ENCODE assay signal across 7 cellular contexts in genomic region chr22:27405672-27406388, GRCh38.
DNase-seq lines count a peak whose midpoint lies in the region; ATAC-seq, FAIRE-seq and TF ChIP-seq lines count a peak whose summit lies in the region.

No MANE protein-coding gene starts in this region.

- H3K4me1 Mint-ChIP-seq in activated CD8-positive, alpha-beta T cell treated with anti-CD3 and anti-CD28 coated beads, Interleukin-2, amount 10 ng/mL, durations not matched to agents 7 days and 5 days (ENCODE audit: low read depth) = peaks cover 7% of the 10 kb centered on the region

- peak; percentile 68 for TF ChIP-seq CTCF in GM06990 (IDR thresholded peaks at IDR 0.05; ENCODE audit: insufficient read depth, low read length, poor library complexity, severe bottlenecking)
- peak; percentile 64 to 81 (median 74) for TF ChIP-seq CTCF in heart left ventricle (IDR thresholded peaks at IDR 0.05)

- H3K27me3 Mint-ChIP-seq in activated CD8-positive, alpha-beta T cell treated with anti-CD3 and anti-CD28 coated beads, Interleukin-2, amount 10 ng/mL, durations not matched to agents 7 days and 5 days (ENCODE audit: low read depth) = no peaks in the 10 kb centered on the region

- H3K36me3 ChIP-seq in GM06990 (ENCODE audit: control insufficient read depth, insufficient read depth, low read length) = no peaks in the 10 kb centered on the region
- H3K36me3 ChIP-seq in heart left ventricle = no peaks in the 10 kb centered on the region
- no peaks in the 10 kb centered on the region for H3K36me3 ChIP-seq in small intestine (ENCODE audit: control insufficient read depth in 2 of 2, insufficient read depth in 2 of 2, low read length in 2 of 2)

- peaks cover 0 to 8% (median 0%) of the 10 kb centered on the region in 12 donors for H3K9me3 ChIP-seq in heart left ventricle
- no peaks in the 10 kb centered on the region for H3K9me3 ChIP-seq in small intestine (ENCODE audit: control insufficient read depth, low read depth)

- WGBS in heart left ventricle, 4 donors = 57 to 69% (median 62%) methylated on average over 8 to 10 of the region's 10 CpGs
- WGBS in small intestine, 3 donors = 52 to 62% (median 57%) methylated on average over 10 of the region's 10 CpGs

- CTCF ChIA-PET in activated CD8-positive, alpha-beta T cell treated with anti-CD3 and anti-CD28 coated beads, Interleukin-2, amount 10 ng/mL, durations not matched to agents 7 days and 5 days (lab: Charles Lee) = no interaction called here

- H3K36me3 Mint-ChIP-seq in activated CD8-positive, alpha-beta T cell treated with anti-CD3 and anti-CD28 coated beads, Interleukin-2, amount 10 ng/mL, durations not matched to agents 7 days and 5 days (ENCODE audit: low read depth) = no peaks in the 10 kb centered on the region

- no peak overlapping the region for H3K4me3 Mint-ChIP-seq in activated CD8-positive, alpha-beta T cell treated with anti-CD3 and anti-CD28 coated beads, Interleukin-2, amount 10 ng/mL, durations not matched to agents 7 days and 5 days

- H3K4me3 ChIP-seq in GM06990 (replicated peaks; ENCODE audit: low read depth, low read length) (no peak overlapping the region), heart left ventricle (no peak overlapping the region), small intestine (ENCODE audit: low read depth in 1 of 2, low read length in 2 of 2) (no peak overlapping the region)

- H3K27ac Mint-ChIP-seq in activated CD8-positive, alpha-beta T cell treated with anti-CD3 and anti-CD28 coated beads, Interleukin-2, amount 10 ng/mL, durations not matched to agents 7 days and 5 days = no peak overlapping the region

- no peak for FAIRE-seq in small intestine (lab: Jason Lieb, UNC)

- peaks cover 0 to 9% (median 0%) of the 10 kb centered on the region in 12 donors for H3K4me1 ChIP-seq in heart left ventricle
- H3K4me1 ChIP-seq in small intestine (ENCODE audit: control insufficient read depth in 2 of 2, insufficient read depth in 1 of 2, low read depth in 1 of 2, low read length in 1 of 2) = no peaks in the 10 kb centered on the region

- peak; percentile 11 for DNase-seq in GM06990 (ENCODE audit: extremely low read depth, insufficient read length)
- DNase-seq in HuH-7.5 (ENCODE audit: low spot score) = peak; percentile 68
- peak; percentile 37 for DNase-seq in activated CD8-positive, alpha-beta T cell treated with anti-CD3 and anti-CD28 coated beads, Interleukin-2, amount 10 ng/mL, durations not matched to agents 7 days and 5 days
- peak; percentile 47 to 83 (median 62) for DNase-seq in heart left ventricle
- DNase-seq in small intestine = peak; percentile 19
- no peak for DNase-seq in central memory CD4-positive, alpha-beta T cell

- H3K9me3 Mint-ChIP-seq in activated CD8-positive, alpha-beta T cell treated with anti-CD3 and anti-CD28 coated beads, Interleukin-2, amount 10 ng/mL, durations not matched to agents 7 days and 5 days (ENCODE audit: insufficient read depth) = no peaks in the 10 kb centered on the region

- POLR2A ChIA-PET in activated CD8-positive, alpha-beta T cell treated with anti-CD3 and anti-CD28 coated beads, Interleukin-2, amount 10 ng/mL, durations not matched to agents 7 days and 5 days (lab: Charles Lee) = interaction anchor here (0.6 kb wide), 1 partner anchor 1226 kb away, joined by 3 read pairs; no protein-coding TSS in a partner anchor

- no peak for TF ChIP-seq POLR2A in heart left ventricle (IDR thresholded peaks at IDR 0.05)

- intact Hi-C loops in heart left ventricle (cut with DNase I) = loop anchor here (1.0 to 10.0 kb wide), 8 partner anchors 309 to 651 kb away; partner anchors contain the start of gene MN1 (in 3 of the 10)

- H3K27me3 ChIP-seq in GM06990 (replicated peaks; ENCODE audit: control insufficient read depth, insufficient read depth, low read length) (no peaks in the 10 kb centered on the region; the same call in 1 of the 2 replicates), heart left ventricle (peaks cover 0 to 24% (median 0%) of the 10 kb centered on the region in 9 donors), small intestine (ENCODE audit: control insufficient read depth in 2 of 2, insufficient read depth in 2 of 2, low read length in 2 of 2) (no peaks in the 10 kb centered on the region)

- H3K27ac ChIP-seq in heart left ventricle = no peak overlapping the region
- no peak overlapping the region for H3K27ac ChIP-seq in small intestine (ENCODE audit: low read depth in 1 of 2, low read length in 1 of 2)

- no peak for ATAC-seq in activated CD8-positive, alpha-beta T cell treated with anti-CD3 and anti-CD28 coated beads, Interleukin-2, amount 10 ng/mL, durations not matched to agents 7 days and 5 days
- ATAC-seq in heart left ventricle (peak; percentile 74 to 89 (median 82)), GM19324 (IDR thresholded peaks at IDR 0.05; ENCODE audit: low FRiP score, unreplicated experiment) (no peak)

Comparison
In these comparisons a context has a peak if more than half of its experiments do, and no peak if none do; other contexts are left out.
1. ATAC-seq: peak in heart left ventricle (4 of 4); none in activated CD8-positive, alpha-beta T cell treated with anti-CD3 and anti-CD28 coated beads, Interleukin-2, amount 10 ng/mL, durations not matched to agents 7 days and 5 days (single experiment) and GM19324 (single experiment).